In the genomic region with DNA sequence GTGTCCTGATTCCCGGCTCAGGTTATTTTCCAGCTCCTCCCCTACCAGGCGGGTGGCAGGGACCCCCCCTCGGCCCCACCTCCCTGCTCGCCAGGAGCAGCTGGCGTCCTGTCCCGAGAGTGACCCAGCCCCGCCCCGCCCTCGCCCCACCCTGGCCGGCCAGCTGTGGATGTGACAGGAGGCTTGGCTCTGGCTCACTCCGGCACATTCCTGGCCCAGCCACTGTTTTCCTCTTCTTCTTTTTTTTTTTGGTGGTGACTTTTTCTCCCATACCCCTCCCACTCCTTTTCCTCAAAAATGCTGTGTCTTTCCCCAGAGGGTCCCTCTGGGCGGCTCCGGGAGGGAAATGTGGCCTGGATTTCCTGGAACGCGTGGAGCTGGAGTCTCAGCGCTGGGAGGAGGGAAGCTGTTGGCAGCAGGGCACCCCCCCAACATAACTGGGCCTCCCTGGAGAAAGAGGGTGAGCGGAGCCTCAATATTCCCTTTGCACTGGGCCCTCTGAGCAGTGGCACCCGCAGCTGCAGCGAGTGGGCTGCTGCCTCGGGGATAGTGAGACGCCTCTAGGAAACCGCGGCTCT, we compare ENCODE assay signal across 12 cellular contexts. TPM values are rescaled to one million over a fixed set of nuclear protein-coding genes. Genes with fewer than 3 reads are reported as not detected.
A peak's percentile ranks its signal among the peaks of the same experiment; 100 is the strongest.
DNase-seq lines count a peak whose midpoint lies in the region; ATAC-seq and TF ChIP-seq lines count a peak whose summit lies in the region.
"Had no signal": no experiment of that assay in that cellular context is flagged by ENCODE, and none has a peak within 500 bp of the region (broad histone marks: within the 10 kb centered on the region; RNA-seq: fewer than 3 reads in every experiment).

No MANE protein-coding gene starts in this region.

- intact Hi-C loops in right lobe of liver (cut with DNase I): no loop called here

- H3K4me1 ChIP-seq in right lobe of liver (no peaks in the 10 kb centered on the region), BE2C (no peaks in the 10 kb centered on the region)

- H3K36me3 ChIP-seq in right lobe of liver: no peaks in the 10 kb centered on the region
- H3K36me3 ChIP-seq in BE2C: no peaks in the 10 kb centered on the region

- TF ChIP-seq CTCF in right lobe of liver (IDR thresholded peaks at IDR 0.05) (no peak), type B pancreatic cell (conservative IDR thresholded peaks at IDR 0.05) (no peak), BE2C (IDR thresholded peaks at IDR 0.05; ENCODE audit: low read depth, low read length) (no peak)

- 12% methylated on average over 17 of the region's 23 CpGs for WGBS in right lobe of liver (ENCODE audit: insufficient coverage, low coverage, low lambda C conversion rate, missing lambda C conversion rate)

- H3K4me1 Mint-ChIP-seq in type B pancreatic cell (ENCODE audit: unreplicated experiment): peaks cover 14% of the 10 kb centered on the region

- in situ Hi-C loops in ACHN (cut with HindIII; ENCODE audit: low pct_ligation_motif_present, low pct_unique_long_range_greater_than_20kb, low sequenced_read_pairs): no loop called here

- H3K27ac ChIP-seq in right lobe of liver: no peak overlapping the region
- H3K27ac ChIP-seq: 22Rv1 had no signal

- no peaks in the 10 kb centered on the region for H3K9me3 Mint-ChIP-seq in type B pancreatic cell

- DNase-seq in DMS 273 (lab: John Stamatoyannopoulos, UW; ENCODE audit: unreplicated experiment): peak; percentile 86
- DNase-seq in DMS 273 treated with DMSO at 0.1 percent for 48 hours (lab: John Stamatoyannopoulos, UW): no peak
- peak; percentile 15 for DNase-seq in dedifferentiated amniotic fluid mesenchymal stem cell (ENCODE audit: extremely low spot score)
- DNase-seq in right lobe of liver: peak in 1 of 3 donors; percentile 38
- DNase-seq in type B pancreatic cell (ENCODE audit: extremely low spot score, unreplicated experiment): no peak
- no peak for DNase-seq in NCI-H2107 treated with DMSO at 0.1 percent for 48 hours (lab: John Stamatoyannopoulos, UW; ENCODE audit: unreplicated experiment)
- no peak for DNase-seq in BE2C
- no peak for DNase-seq in ACHN
- DNase-seq: activated CD4-positive, alpha-beta T cell treated with anti-CD3 and anti-CD28 coated beads, Interleukin-2, amount 50 U/mL, for 1 hour; HCEC 1CT; stimulated activated naive CD4-positive, alpha-beta T cell treated with Interleukin-2 at 50 U/mL for 16 hours had no signal

- H3K27ac Mint-ChIP-seq in type B pancreatic cell: peak overlapping the region; percentile 9

- H3K4me3 ChIP-seq in right lobe of liver (no peak overlapping the region), BE2C (ENCODE audit: low read depth, low read length) (no peak overlapping the region)

- no peaks in the 10 kb centered on the region for H3K27me3 ChIP-seq in right lobe of liver
- H3K27me3 ChIP-seq in BE2C: no peaks in the 10 kb centered on the region; the same call in 1 of the 2 replicates

- ATAC-seq in right lobe of liver: peak; percentile 21 to 66 (median 44)

- TF ChIP-seq POLR2A in right lobe of liver (IDR thresholded peaks at IDR 0.05): no peak

- no peaks in the 10 kb centered on the region for H3K36me3 Mint-ChIP-seq in type B pancreatic cell

- H3K9me3 ChIP-seq in right lobe of liver (no peaks in the 10 kb centered on the region), BE2C (no peaks in the 10 kb centered on the region)

- H3K4me3 Mint-ChIP-seq in type B pancreatic cell: peak overlapping the region; percentile 61

- H3K27me3 Mint-ChIP-seq in type B pancreatic cell: peaks cover 29% of the 10 kb centered on the region

RNA-seq across cellular contexts. Expression of a gene that starts 28.3 kb away (rescaled TPM):
- total RNA-seq in right lobe of liver (10 to 100 TPM; 30.4 to 62.6 (median 37.1) TPM), type B pancreatic cell (ENCODE audit: low replicate concordance) (138 and 151 TPM in 2 replicates)
- polyA plus RNA-seq in BE2C (2012; ENCODE audit: insufficient read depth, insufficient read length, low read depth): 60.5 TPM

RNA-seq across cellular contexts. Expression of a gene that starts 38.3 kb away (rescaled TPM):
- under 1 TPM in 1 of 6 experiments, not detected in 5; 0.33 TPM for total RNA-seq in right lobe of liver
- 0.94 TPM in 1 of 2 replicates, not detected in the other for total RNA-seq in type B pancreatic cell (ENCODE audit: low replicate concordance)
- polyA plus RNA-seq in BE2C (2012; ENCODE audit: insufficient read depth, insufficient read length, low read depth): not detected

Comparison
In these comparisons a context has a peak if more than half of its experiments do, and no peak if none do; other contexts are left out.
1. DNase-seq: peak in DMS 273 (single experiment) and dedifferentiated amniotic fluid mesenchymal stem cell (single experiment); none in DMS 273 treated with DMSO at 0.1 percent for 48 hours (single experiment), type B pancreatic cell (single experiment), NCI-H2107 treated with DMSO at 0.1 percent for 48 hours (single experiment), BE2C (single experiment) and ACHN (single experiment).